Comparison of ENCODE assay signal across 24 cellular contexts in genomic region chr17:66970140-66970539, GRCh38. TPM values are rescaled to one million over a fixed set of nuclear protein-coding genes. Genes with fewer than 3 reads are reported as not detected.
"Had no signal": no experiment of that assay in that cellular context is flagged by ENCODE, and none has a peak within 500 bp of the region (broad histone marks: within the 10 kb centered on the region; RNA-seq: fewer than 3 reads in every experiment).

No MANE protein-coding gene starts in this region.

- ATAC-seq: natural killer cell; stimulated activated effector memory CD8-positive, alpha-beta T cell treated with anti-CD3 and anti-CD28 coated beads, Interleukin-12 subunit alpha, Interleukin-12 subunit beta, amount 100 ng/mL, for 72 hours had no signal

- H3K27me3 ChIP-seq: ovary, uterus had no signal

- H3K4me2 ChIP-seq: hepatocyte had no signal

- H3K9me3 ChIP-seq: left ventricle myocardium inferior, ovary, right atrium auricular region, sigmoid colon, spleen, suprapubic skin, thoracic aorta, tibial artery, uterus had no signal

- H3K4me3 ChIP-seq: hepatocyte, left ventricle myocardium inferior, lung, ovary, right atrium auricular region, sigmoid colon, spleen, suprapubic skin, thoracic aorta, tibial artery, uterus had no signal

- FAIRE-seq: small intestine had no signal

- H3K27ac ChIP-seq: hepatocyte, left ventricle myocardium inferior, ovary, right atrium auricular region, sigmoid colon, spleen, suprapubic skin, thoracic aorta, tibial artery, uterus had no signal

- H3K36me3 ChIP-seq: left ventricle myocardium inferior, ovary, right atrium auricular region, sigmoid colon, spleen, suprapubic skin, thoracic aorta, tibial artery, uterus had no signal

- H3K79me2 ChIP-seq: hepatocyte had no signal

- H2AFZ ChIP-seq: hepatocyte had no signal

- DNase-seq: islet precursor cell; left ventricle myocardium inferior; mesendoderm; naive B cell; natural killer cell; nephron progenitor cell; ovary; sigmoid colon; small intestine; spleen; stimulated activated CD4-positive, alpha-beta T cell treated with anti-CD3 and anti-CD28 coated beads, Interleukin-4, amount 100 ng/mL, for 24 hours; stimulated activated naive CD4-positive, alpha-beta T cell; tibial artery; uterus had no signal

- H3K4me1 ChIP-seq: uterus had no signal

RNA-seq across cellular contexts. Expression of gene CACNG4, which starts 5.6 kb away (rescaled TPM):
- total RNA-seq: left ventricle myocardium inferior, mononuclear cell, natural killer cell, pulmonary artery endothelial cell, renal cortical epithelial cell, spleen, subcutaneous adipose tissue, thoracic aorta had no signal
- polyA plus RNA-seq: spleen had no signal
